29 cellular contexts compared by ENCODE assay signal in genomic region chr14:61433822-61434221, GRCh38.
A peak's percentile ranks its signal among the peaks of the same experiment; 100 is the strongest.
DNase-seq lines count a peak whose midpoint lies in the region; ATAC-seq, FAIRE-seq and TF ChIP-seq lines count a peak whose summit lies in the region.
"Had no signal": no experiment of that assay in that cellular context is flagged by ENCODE, and none has a peak within 500 bp of the region (broad histone marks: within the 10 kb centered on the region; RNA-seq: fewer than 3 reads in every experiment).

No MANE protein-coding gene starts in this region.

- TF ChIP-seq POLR2A in lower leg skin (IDR thresholded peaks at IDR 0.05) (no peak), prostate gland (IDR thresholded peaks at IDR 0.05) (no peak)

- H3K9ac ChIP-seq in endocrine pancreas (ENCODE audit: control insufficient read depth, insufficient read depth, low read length) = no peak overlapping the region

- TF ChIP-seq CTCF in activated CD8-positive, alpha-beta T cell treated with anti-CD3 and anti-CD28 coated beads for 36 hours (IDR thresholded peaks at IDR 0.05) = no peak
- TF ChIP-seq CTCF in lower leg skin (IDR thresholded peaks at IDR 0.05) = no peak
- no peak for TF ChIP-seq CTCF in prostate gland (IDR thresholded peaks at IDR 0.05)

- H3K4me1 ChIP-seq in endocrine pancreas (ENCODE audit: control insufficient read depth, insufficient read depth, low read length) (peaks cover 24% of the 10 kb centered on the region), prostate gland (replicated peaks) (no peaks in the 10 kb centered on the region)

- H3K27me3 ChIP-seq in endocrine pancreas (ENCODE audit: control insufficient read depth, insufficient read depth, low read length) (no peaks in the 10 kb centered on the region), prostate gland (replicated peaks; ENCODE audit: insufficient read depth) (no peaks in the 10 kb centered on the region)
- H3K27me3 ChIP-seq: esophagus squamous epithelium, gastrocnemius medialis, hepatocyte, MG63, neutrophil had no signal

- no peak for ATAC-seq in stimulated activated naive CD8-positive, alpha-beta T cell treated with anti-CD3 and anti-CD28 coated beads, Interleukin-15, Interleukin-2, amounts not matched to agents 100 U/mL and 50 U/mL, for 24 hours
- ATAC-seq in activated CD8-positive, alpha-beta T cell treated with anti-CD3 and anti-CD28 coated beads for 36 hours = no peak
- ATAC-seq: gastrocnemius medialis; GM12878; K562; left colon; stimulated activated naive B cell treated with anti-CD40 and anti-IgM and Interleukin-4, amounts not matched to agents 10 μg/mL and 1 μg/mL and 100 μg/mL, for 72 hours had no signal

- no peak overlapping the region for H3K27ac ChIP-seq in prostate gland
- H3K27ac ChIP-seq: coronary artery, hepatocyte, neutrophil had no signal

- H3K4me3 Mint-ChIP-seq in stimulated activated naive CD8-positive, alpha-beta T cell treated with anti-CD3 and anti-CD28 coated beads, Interleukin-15, Interleukin-2, amounts not matched to agents 100 ng/mL and 50 ng/mL, for 24 hours = peak overlapping the region; percentile 70
- peak overlapping the region; percentile 6 for H3K4me3 Mint-ChIP-seq in activated CD8-positive, alpha-beta T cell treated with anti-CD3 and anti-CD28 coated beads for 36 hours
- H3K4me3 Mint-ChIP-seq: CD14-positive monocyte; endodermal cell; memory B cell; stimulated activated naive B cell treated with anti-CD40 and anti-IgM and Interleukin-4, amounts not matched to agents 10 μg/mL and 1 μg/mL and 100 μg/mL, for 72 hours had no signal

- H3K4me3 ChIP-seq in endocrine pancreas (ENCODE audit: control insufficient read depth, insufficient read depth, low read length) = peak overlapping the region; percentile 30
- no peak overlapping the region for H3K4me3 ChIP-seq in lower leg skin (ENCODE audit: low read depth, poor library complexity, severe bottlenecking)
- H3K4me3 ChIP-seq in prostate gland = no peak overlapping the region
- H3K4me3 ChIP-seq: coronary artery, esophagus squamous epithelium, gastrocnemius medialis, GM12878, hepatocyte, K562, MG63 had no signal

- intact Hi-C loops in activated CD8-positive, alpha-beta T cell treated with anti-CD3 and anti-CD28 coated beads for 36 hours (cut with micrococcal nuclease) = no loop called here
- intact Hi-C loops in lower leg skin (cut with DNase I; ENCODE audit: low total_unique reads) (no loop called here), prostate gland (cut with DNase I) (no loop called here)

- no peaks in the 10 kb centered on the region for H3K36me3 ChIP-seq in endocrine pancreas (ENCODE audit: control insufficient read depth, insufficient read depth, low read length)
- no peaks in the 10 kb centered on the region for H3K36me3 ChIP-seq in prostate gland
- H3K36me3 ChIP-seq: esophagus squamous epithelium, gastrocnemius medialis, MG63, neutrophil had no signal

- H3K9me3 ChIP-seq in endocrine pancreas (ENCODE audit: control insufficient read depth, low read length) (no peaks in the 10 kb centered on the region), prostate gland (no peaks in the 10 kb centered on the region)
- H3K9me3 ChIP-seq: esophagus squamous epithelium, gastrocnemius medialis, MG63, neutrophil had no signal

- CTCF ChIA-PET in activated CD8-positive, alpha-beta T cell treated with anti-CD3 and anti-CD28 coated beads for 36 hours (lab: Charles Lee) = interaction anchor here (0.6 to 1.8 kb wide), 8 partner anchors 9 to 138 kb away, joined by 3 to 5 read pairs (median 4); no protein-coding TSS in a partner anchor

- no peaks in the 10 kb centered on the region for H3K27me3 Mint-ChIP-seq in stimulated activated naive CD8-positive, alpha-beta T cell treated with anti-CD3 and anti-CD28 coated beads, Interleukin-15, Interleukin-2, amounts not matched to agents 100 ng/mL and 50 ng/mL, for 24 hours
- H3K27me3 Mint-ChIP-seq in activated CD8-positive, alpha-beta T cell treated with anti-CD3 and anti-CD28 coated beads for 36 hours = no peaks in the 10 kb centered on the region

- H3K9me3 Mint-ChIP-seq in stimulated activated naive CD8-positive, alpha-beta T cell treated with anti-CD3 and anti-CD28 coated beads, Interleukin-15, Interleukin-2, amounts not matched to agents 100 ng/mL and 50 ng/mL, for 24 hours = no peaks in the 10 kb centered on the region
- peaks cover 5% of the 10 kb centered on the region for H3K9me3 Mint-ChIP-seq in activated CD8-positive, alpha-beta T cell treated with anti-CD3 and anti-CD28 coated beads for 36 hours
- H3K9me3 Mint-ChIP-seq: stimulated activated naive B cell treated with anti-CD40 and anti-IgM and Interleukin-4, amounts not matched to agents 10 μg/mL and 1 μg/mL and 100 μg/mL, for 72 hours; T-helper 1 cell treated with Interleukin-12 subunit alpha and Interleukin-12 subunit beta and Interleukin-4 antibody, amounts not matched to agents 30 μg/mL and 1 μg/mL, for 36 hours had no signal

- peak overlapping the region; percentile 87 for H3K27ac Mint-ChIP-seq in stimulated activated naive CD8-positive, alpha-beta T cell treated with anti-CD3 and anti-CD28 coated beads, Interleukin-15, Interleukin-2, amounts not matched to agents 100 ng/mL and 50 ng/mL, for 24 hours
- H3K27ac Mint-ChIP-seq in activated CD8-positive, alpha-beta T cell treated with anti-CD3 and anti-CD28 coated beads for 36 hours = peak overlapping the region; percentile 90
- H3K27ac Mint-ChIP-seq: endodermal cell; memory B cell; stimulated activated naive B cell treated with anti-CD40 and anti-IgM and Interleukin-4, amounts not matched to agents 10 μg/mL and 1 μg/mL and 100 μg/mL, for 72 hours had no signal

- peaks cover 98% of the 10 kb centered on the region for H3K4me1 Mint-ChIP-seq in stimulated activated naive CD8-positive, alpha-beta T cell treated with anti-CD3 and anti-CD28 coated beads, Interleukin-15, Interleukin-2, amounts not matched to agents 100 ng/mL and 50 ng/mL, for 24 hours (ENCODE audit: low read depth)
- H3K4me1 Mint-ChIP-seq in activated CD8-positive, alpha-beta T cell treated with anti-CD3 and anti-CD28 coated beads for 36 hours (ENCODE audit: low read depth) = peaks cover 93% of the 10 kb centered on the region

- no peak for DNase-seq in stimulated activated naive CD8-positive, alpha-beta T cell treated with anti-CD3 and anti-CD28 coated beads, Interleukin-15, Interleukin-2, amounts not matched to agents 100 U/mL and 50 U/mL, for 24 hours
- no peak for DNase-seq in activated CD8-positive, alpha-beta T cell treated with anti-CD3 and anti-CD28 coated beads for 36 hours
- DNase-seq in urothelium cell line (ENCODE audit: low spot score) = no peak
- no peak for DNase-seq in lower leg skin (ENCODE audit: low spot score in 2 of 2)
- no peak for DNase-seq in hepatic stellate cell (ENCODE audit: low spot score)
- DNase-seq in prostate gland (ENCODE audit: low spot score) = no peak
- DNase-seq: activated CD4-positive, CD25-positive, alpha-beta regulatory T cell treated with anti-CD3 and anti-CD28 coated beads, Interleukin-2, amount 50 U/mL, for 72 hours; activated effector memory CD4-positive, alpha-beta T cell treated with anti-CD3 and anti-CD28 coated beads, Interleukin-2, amount 50 U/mL, for 16 hours; endodermal cell; esophagus squamous epithelium; gastrocnemius medialis; HCEC 1CT; left colon; MG63; NCI-H2107; NCI-H446; stimulated activated CD4-positive, alpha-beta T cell treated with anti-CD3 and anti-CD28 coated beads, Interleukin-4, amount 100 ng/mL, for 4 hours; stimulated activated naive B cell treated with anti-CD40 and anti-IgM and Interleukin-4, amounts not matched to agents 10 μg/mL and 1 μg/mL and 100 μg/mL, for 72 hours had no signal

- 60 to 67% methylated on average over 1 of the region's 1 CpG for WGBS in lower leg skin, 2 donors
- WGBS in prostate gland = 62% methylated on average over 1 of the region's 1 CpG

- POLR2A ChIA-PET in activated CD8-positive, alpha-beta T cell treated with anti-CD3 and anti-CD28 coated beads for 36 hours (lab: Charles Lee) = interaction anchor here (0.7 to 1.8 kb wide), 7 partner anchors 15 to 112 kb away, joined by 3 to 5 read pairs (median 3); no protein-coding TSS in a partner anchor

- peaks cover 55% of the 10 kb centered on the region for H3K36me3 Mint-ChIP-seq in stimulated activated naive CD8-positive, alpha-beta T cell treated with anti-CD3 and anti-CD28 coated beads, Interleukin-15, Interleukin-2, amounts not matched to agents 100 ng/mL and 50 ng/mL, for 24 hours (ENCODE audit: low read depth)
- H3K36me3 Mint-ChIP-seq in activated CD8-positive, alpha-beta T cell treated with anti-CD3 and anti-CD28 coated beads for 36 hours (ENCODE audit: low read depth) = peaks cover 57% of the 10 kb centered on the region
- H3K36me3 Mint-ChIP-seq: CD14-positive monocyte; memory B cell; stimulated activated naive B cell treated with anti-CD40 and anti-IgM and Interleukin-4, amounts not matched to agents 10 μg/mL and 1 μg/mL and 100 μg/mL, for 72 hours had no signal

- peak; percentile 17 for FAIRE-seq in urothelium cell line (lab: Jason Lieb, UNC)
- FAIRE-seq: bronchial epithelial cell, GM12878, K562 had no signal
